Comparison of ENCODE assay signal across 10 cellular contexts in genomic region chr3:131543714-131544113, GRCh38. TPM values are rescaled to one million over a fixed set of nuclear protein-coding genes. Genes with fewer than 3 reads are reported as not detected.
DNase-seq lines count a peak whose midpoint lies in the region; ATAC-seq and TF ChIP-seq lines count a peak whose summit lies in the region.
"Had no signal": no experiment of that assay in that cellular context is flagged by ENCODE, and none has a peak within 500 bp of the region (broad histone marks: within the 10 kb centered on the region; RNA-seq: fewer than 3 reads in every experiment).

No MANE protein-coding gene starts in this region.

- TF ChIP-seq POLR2A in gastroesophageal sphincter (IDR thresholded peaks at IDR 0.05), result no peak

- H3K27me3 Mint-ChIP-seq in activated naive CD8-positive, alpha-beta T cell treated with anti-CD3 and anti-CD28 coated beads for 36 hours, result peaks cover 18% of the 10 kb centered on the region

- H3K4me3 ChIP-seq in gastroesophageal sphincter (no peak overlapping the region), psoas muscle (no peak overlapping the region)
- H3K4me3 ChIP-seq: GM12878 had no signal

- TF ChIP-seq CTCF in RWPE1 (conservative IDR thresholded peaks at IDR 0.05; ENCODE audit: low read depth) (no peak), gastroesophageal sphincter (IDR thresholded peaks at IDR 0.05) (no peak), psoas muscle (IDR thresholded peaks at IDR 0.05) (no peak)

- no peak overlapping the region for H3K27ac Mint-ChIP-seq in activated naive CD8-positive, alpha-beta T cell treated with anti-CD3 and anti-CD28 coated beads for 36 hours
- H3K27ac Mint-ChIP-seq: progenitor cell of endocrine pancreas had no signal

- peak; percentile 75 for ATAC-seq in gastroesophageal sphincter
- ATAC-seq in psoas muscle, result peak; percentile 91 to 98 (median 96)
- ATAC-seq: GM12878 had no signal

- intact Hi-C loops in psoas muscle (cut with DNase I), result no loop called here

- H3K4me1 ChIP-seq in gastroesophageal sphincter, result peaks cover 0 to 20% (median 6%) of the 10 kb centered on the region in 3 donors
- no peaks in the 10 kb centered on the region for H3K4me1 ChIP-seq in psoas muscle

- no peaks in the 10 kb centered on the region for H3K4me1 Mint-ChIP-seq in activated naive CD8-positive, alpha-beta T cell treated with anti-CD3 and anti-CD28 coated beads for 36 hours

- no peaks in the 10 kb centered on the region for H3K36me3 Mint-ChIP-seq in activated naive CD8-positive, alpha-beta T cell treated with anti-CD3 and anti-CD28 coated beads for 36 hours

- no peak overlapping the region for H3K4me3 Mint-ChIP-seq in activated naive CD8-positive, alpha-beta T cell treated with anti-CD3 and anti-CD28 coated beads for 36 hours

- DNase-seq in DMS53 treated with DMSO at 0.1 percent for 48 hours (lab: John Stamatoyannopoulos, UW; ENCODE audit: unreplicated experiment) (peak; percentile 55), RWPE1 (ENCODE audit: low spot score) (peak; percentile 38), psoas muscle (peak; percentile 65 to 78), cerebellar nuclear complex (lab: John Stamatoyannopoulos, UW) (no peak), HuH-7.5 (ENCODE audit: low spot score) (no peak), NCI-H1105 treated with DMSO at 0.1 percent for 48 hours (lab: John Stamatoyannopoulos, UW) (no peak)
- DNase-seq in activated naive CD8-positive, alpha-beta T cell treated with anti-CD3 and anti-CD28 coated beads for 36 hours, result no peak

- H3K27me3 ChIP-seq in gastroesophageal sphincter (no peaks in the 10 kb centered on the region), psoas muscle (ENCODE audit: insufficient read depth in 3 of 3, low read length in 2 of 3) (peaks cover 0 to under 1% (median 0%) of the 10 kb centered on the region in 3 donors)

- CTCF ChIA-PET in RWPE1 (lab: Yijun Ruan, JAX), result no interaction called here

- no peaks in the 10 kb centered on the region for H3K9me3 Mint-ChIP-seq in activated naive CD8-positive, alpha-beta T cell treated with anti-CD3 and anti-CD28 coated beads for 36 hours

- H3K27ac ChIP-seq in RWPE1 (no peak overlapping the region), gastroesophageal sphincter (no peak overlapping the region), psoas muscle (peak overlapping the region; percentile 13)

- H3K9me3 ChIP-seq in gastroesophageal sphincter (no peaks in the 10 kb centered on the region), psoas muscle (no peaks in the 10 kb centered on the region)

- no peak for TF ChIP-seq EP300 in gastroesophageal sphincter (IDR thresholded peaks at IDR 0.05)

- H3K36me3 ChIP-seq in gastroesophageal sphincter, result no peaks in the 10 kb centered on the region
- no peaks in the 10 kb centered on the region for H3K36me3 ChIP-seq in psoas muscle (ENCODE audit: insufficient read depth in 1 of 2, low read depth in 1 of 2)

- POLR2A ChIA-PET in RWPE1 (lab: Yijun Ruan, JAX; ENCODE audit: low non-redundant PET), result no interaction called here

RNA-seq across cellular contexts. Expression of gene MRPL3, which starts 40.9 kb away (rescaled TPM):
- 10 to 100 TPM; 62.1 to 95.9 (median 85.6) TPM for total RNA-seq in gastroesophageal sphincter
- total RNA-seq in psoas muscle, result 10 to 100 TPM; 53.0 to 95.3 (median 82.4) TPM
- polyA plus RNA-seq in psoas muscle, result 100 to 1,000 TPM in 2 of 3 donors, 10 to 100 TPM in 1; 85.4 to 156 (median 116) TPM
- 100 to 1,000 TPM; 221 to 229 TPM for total RNA-seq in activated naive CD8-positive, alpha-beta T cell treated with anti-CD3 and anti-CD28 coated beads for 36 hours

Comparison
In these comparisons a context has a peak if more than half of its experiments do, and no peak if none do; other contexts are left out.
1. DNase-seq: peak in DMS53 treated with DMSO at 0.1 percent for 48 hours (single experiment), RWPE1 (single experiment) and psoas muscle (2 of 2); none in activated naive CD8-positive, alpha-beta T cell treated with anti-CD3 and anti-CD28 coated beads for 36 hours (single experiment), cerebellar nuclear complex (0 of 2), HuH-7.5 (single experiment) and NCI-H1105 treated with DMSO at 0.1 percent for 48 hours (single experiment).